ENCODE assay signal across 1 cellular context in the genomic region with DNA sequence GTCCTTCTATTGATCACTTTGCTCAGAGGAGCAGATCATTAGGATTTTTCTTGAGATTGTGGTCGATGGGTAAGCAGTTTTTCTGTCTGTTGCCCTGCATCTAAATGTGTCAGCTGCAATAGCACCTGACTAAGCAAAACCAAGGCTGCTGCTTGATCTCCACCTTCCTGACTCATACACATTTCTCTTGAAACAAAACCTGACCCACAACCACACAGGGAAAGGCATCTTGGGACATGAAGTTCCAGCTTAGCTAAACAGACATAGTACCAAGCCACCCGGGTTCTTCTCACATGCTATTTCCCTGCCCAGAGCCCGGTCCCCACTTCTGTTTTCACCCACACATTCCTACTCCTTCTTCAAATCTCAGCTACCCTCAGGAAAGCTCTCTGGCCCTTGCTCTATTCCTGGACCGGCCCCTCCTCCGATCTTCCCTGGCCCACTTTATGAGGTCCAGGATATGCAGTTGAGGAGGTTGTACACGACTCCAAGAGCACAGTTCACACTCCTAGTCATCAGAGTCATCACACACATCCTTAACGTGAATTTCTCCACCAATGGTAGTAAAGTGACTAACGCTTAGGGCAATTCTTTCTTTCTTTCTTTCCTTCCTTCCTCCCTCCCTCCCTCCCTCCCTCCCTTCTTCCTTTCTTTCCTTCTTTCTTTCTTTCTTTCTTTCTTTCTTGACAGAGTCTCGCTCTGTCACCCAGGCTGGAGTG.
TF ChIP-seq lines count a peak whose summit lies in the region.

No MANE protein-coding gene starts in this region.

TF ChIP-seq in HCT116, 20 proteins besides CTCF, POLR2A, EP300 and RAD21 (continued from another document):
- TF ChIP-seq, protein P1, sequence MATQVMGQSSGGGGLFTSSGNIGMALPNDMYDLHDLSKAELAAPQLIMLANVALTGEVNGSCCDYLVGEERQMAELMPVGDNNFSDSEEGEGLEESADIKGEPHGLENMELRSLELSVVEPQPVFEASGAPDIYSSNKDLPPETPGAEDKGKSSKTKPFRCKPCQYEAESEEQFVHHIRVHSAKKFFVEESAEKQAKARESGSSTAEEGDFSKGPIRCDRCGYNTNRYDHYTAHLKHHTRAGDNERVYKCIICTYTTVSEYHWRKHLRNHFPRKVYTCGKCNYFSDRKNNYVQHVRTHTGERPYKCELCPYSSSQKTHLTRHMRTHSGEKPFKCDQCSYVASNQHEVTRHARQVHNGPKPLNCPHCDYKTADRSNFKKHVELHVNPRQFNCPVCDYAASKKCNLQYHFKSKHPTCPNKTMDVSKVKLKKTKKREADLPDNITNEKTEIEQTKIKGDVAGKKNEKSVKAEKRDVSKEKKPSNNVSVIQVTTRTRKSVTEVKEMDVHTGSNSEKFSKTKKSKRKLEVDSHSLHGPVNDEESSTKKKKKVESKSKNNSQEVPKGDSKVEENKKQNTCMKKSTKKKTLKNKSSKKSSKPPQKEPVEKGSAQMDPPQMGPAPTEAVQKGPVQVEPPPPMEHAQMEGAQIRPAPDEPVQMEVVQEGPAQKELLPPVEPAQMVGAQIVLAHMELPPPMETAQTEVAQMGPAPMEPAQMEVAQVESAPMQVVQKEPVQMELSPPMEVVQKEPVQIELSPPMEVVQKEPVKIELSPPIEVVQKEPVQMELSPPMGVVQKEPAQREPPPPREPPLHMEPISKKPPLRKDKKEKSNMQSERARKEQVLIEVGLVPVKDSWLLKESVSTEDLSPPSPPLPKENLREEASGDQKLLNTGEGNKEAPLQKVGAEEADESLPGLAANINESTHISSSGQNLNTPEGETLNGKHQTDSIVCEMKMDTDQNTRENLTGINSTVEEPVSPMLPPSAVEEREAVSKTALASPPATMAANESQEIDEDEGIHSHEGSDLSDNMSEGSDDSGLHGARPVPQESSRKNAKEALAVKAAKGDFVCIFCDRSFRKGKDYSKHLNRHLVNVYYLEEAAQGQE (IDR thresholded peaks at IDR 0.05; ENCODE audit: low read depth): no peak
- TF ChIP-seq SP1 (IDR thresholded peaks at IDR 0.05; ENCODE audit: low read depth): no peak
TF ChIP-seq in HCT116: peak in this region for 0.
